In the genomic region with DNA sequence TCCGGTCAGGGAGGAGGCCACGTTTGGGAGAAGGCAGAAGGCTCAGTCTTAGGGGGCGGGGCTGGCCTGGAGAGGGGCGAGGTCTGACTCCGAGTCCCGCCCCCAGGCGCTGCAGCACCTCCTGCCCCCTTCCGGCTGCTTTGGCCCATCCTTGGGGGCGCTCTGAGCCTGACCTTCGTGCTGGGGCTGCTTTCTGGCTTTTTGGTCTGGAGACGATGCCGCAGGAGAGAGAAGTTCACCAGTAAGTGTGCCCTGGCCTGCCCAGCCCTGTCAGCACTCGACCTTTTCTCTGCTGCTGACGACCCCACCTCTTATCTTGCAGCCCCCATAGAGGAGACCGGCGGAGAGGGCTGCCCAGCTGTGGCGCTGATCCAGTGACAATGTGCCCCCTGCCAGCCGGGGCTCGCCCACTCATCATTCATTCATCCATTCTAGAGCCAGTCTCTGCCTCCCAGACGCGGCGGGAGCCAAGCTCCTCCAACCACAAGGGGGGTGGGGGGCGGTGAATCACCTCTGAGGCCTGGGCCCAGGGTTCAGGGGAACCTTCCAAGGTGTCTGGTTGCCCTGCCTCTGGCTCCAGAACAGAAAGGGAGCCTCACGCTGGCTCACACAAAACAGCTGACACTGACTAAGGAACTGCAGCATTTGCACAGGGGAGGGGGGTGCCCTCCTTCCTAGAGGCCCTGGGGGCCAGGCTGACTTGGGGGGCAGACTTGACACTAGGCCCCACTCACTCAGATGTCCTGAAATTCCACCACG, we compare ENCODE assay signal across 8 cellular contexts. TPM values are rescaled to one million over a fixed set of nuclear protein-coding genes. Genes with fewer than 3 reads are reported as not detected.
DNase-seq lines count a peak whose midpoint lies in the region; ATAC-seq and TF ChIP-seq lines count a peak whose summit lies in the region.

No MANE protein-coding gene starts in this region.

- H3K27ac ChIP-seq in H9 (ENCODE audit: insufficient read length, low read depth, low read length) (peak overlapping the region; percentile 13), PC-3 (ENCODE audit: low read length) (peak overlapping the region; percentile 100)

- H3K27me3 ChIP-seq in H9 (ENCODE audit: insufficient read depth, low read length) (no peaks in the 10 kb centered on the region), PC-3 (ENCODE audit: low read length) (no peaks in the 10 kb centered on the region)

- CTCF ChIA-PET in PC-3 (lab: Charles Lee), result interaction anchor here (1.8 kb wide), 1 partner anchor 11 kb away, joined by 6 read pairs; no protein-coding TSS in a partner anchor

- H3K36me3 Mint-ChIP-seq in H9 (ENCODE audit: insufficient read depth in 1 of 3, low read depth in 3 of 3), result peaks cover 15 to 40% (median 28%) of the 10 kb centered on the region in 3 experiments
- H3K36me3 Mint-ChIP-seq in activated T-cell treated with anti-CD3 and anti-CD28 coated beads, Interleukin-2, amount 50 U/mL, for 24 hours (ENCODE audit: low read depth), result peaks cover 19% of the 10 kb centered on the region
- H3K36me3 Mint-ChIP-seq in naive B cell, result no peaks in the 10 kb centered on the region
- H3K36me3 Mint-ChIP-seq in stimulated activated memory B cell treated with anti-CD40 and anti-IgM and Interleukin-4, amounts not matched to agents 10 μg/mL and 1 μg/mL and 100 μg/mL, for 72 hours, result peaks cover 8% of the 10 kb centered on the region

- no peak overlapping the region for H3K56ac ChIP-seq in H9 (ENCODE audit: insufficient read length, low read depth, low read length)

- POLR2A ChIA-PET in PC-3 (lab: Charles Lee; ENCODE audit: unreplicated experiment), result interaction anchor here (0.5 to 1.7 kb wide), 5 partner anchors 11 to 63 kb away, joined by 3 to 18 read pairs (median 6); no protein-coding TSS in a partner anchor

- DNase-seq in AG20443 (ENCODE audit: low spot score), result peak; percentile 82
- peak; percentile 80 for DNase-seq in H9
- DNase-seq in PC-3, result peak; percentile 90
- DNase-seq in activated T-cell treated with anti-CD3 and anti-CD28 coated beads, Interleukin-2, amount 50 U/mL, for 24 hours, result peak; percentile 85
- peak; percentile 66 for DNase-seq in naive B cell

- no peak overlapping the region for H4K5ac ChIP-seq in H9 (ENCODE audit: insufficient read length, low read depth, low read length)

- ATAC-seq in PC-3 (peak; percentile 17), esophagus mucosa (peak; percentile 51), naive B cell (ENCODE audit: low read depth in 2 of 2) (peak; percentile 22 to 23), HG03442 (IDR thresholded peaks at IDR 0.05; ENCODE audit: unreplicated experiment) (no peak)
- peak; percentile 42 for ATAC-seq in stimulated activated memory B cell treated with anti-CD40 and anti-IgM and Interleukin-4, amounts not matched to agents 10 μg/mL and 1 μg/mL and 100 μg/mL, for 72 hours

- no peak overlapping the region for H3K4ac ChIP-seq in H9 (ENCODE audit: low read depth, low read length)

- H3K36me3 ChIP-seq in PC-3 (ENCODE audit: low read depth, low read length), result peaks cover 10% of the 10 kb centered on the region

- H4K8ac ChIP-seq in H9 (replicated peaks; ENCODE audit: insufficient read length, low read depth, low read length), result no peak overlapping the region

- peak overlapping the region; percentile 29 for H2BK12ac ChIP-seq in H9 (ENCODE audit: insufficient read length, low read depth, low read length)

- peaks cover 2% of the 10 kb centered on the region; the same call in 1 of the 2 replicates for H3K4me1 ChIP-seq in H9 (ENCODE audit: insufficient read depth, low read length)
- peaks cover 18% of the 10 kb centered on the region for H3K4me1 ChIP-seq in PC-3 (ENCODE audit: insufficient read depth, low read length)

- intact Hi-C loops in PC-3 (cut with micrococcal nuclease), result no loop called here

- no peaks in the 10 kb centered on the region for H3K9me2 ChIP-seq in PC-3 (replicated peaks; ENCODE audit: low read length)

- TF ChIP-seq CTCF in H9 (conservative IDR thresholded peaks at IDR 0.05) (peak; percentile 67), PC-3 (conservative IDR thresholded peaks at IDR 0.05; ENCODE audit: low read depth, low read length) (no peak; the same call in 1 of the 2 replicates)

- H3K27ac Mint-ChIP-seq in H9 (peak overlapping the region; percentile 98 to 100 (median 99)), naive B cell (peak overlapping the region in 5 of 6 donors; percentile 28 to 78 (median 56))
- peak overlapping the region; percentile 99 for H3K27ac Mint-ChIP-seq in activated T-cell treated with anti-CD3 and anti-CD28 coated beads, Interleukin-2, amount 50 U/mL, for 24 hours
- H3K27ac Mint-ChIP-seq in stimulated activated memory B cell treated with anti-CD40 and anti-IgM and Interleukin-4, amounts not matched to agents 10 μg/mL and 1 μg/mL and 100 μg/mL, for 72 hours, result peak overlapping the region; percentile 83

- peak overlapping the region; percentile 94 for H3K4me3 ChIP-seq in PC-3 (ENCODE audit: low read length)

- H3T11ph ChIP-seq in H9 (ENCODE audit: low read length), result no peak overlapping the region

- H4K20me1 ChIP-seq in H9 (ENCODE audit: control insufficient read depth, insufficient read depth, insufficient read length), result no peaks in the 10 kb centered on the region
- H4K20me1 ChIP-seq in PC-3 (ENCODE audit: low read length), result no peaks in the 10 kb centered on the region

- H3K9me3 ChIP-seq in H9 (ENCODE audit: control insufficient read depth, low read depth, low read length), result no peaks in the 10 kb centered on the region
- no peaks in the 10 kb centered on the region for H3K9me3 ChIP-seq in PC-3 (ENCODE audit: low read length)

- H3K23me2 ChIP-seq in H9 (ENCODE audit: insufficient read length, low read depth, low read length, poor library complexity, severe bottlenecking), result peaks cover 33% of the 10 kb centered on the region

- peak overlapping the region; percentile 61 for H3K9ac ChIP-seq in H9 (ENCODE audit: extremely low read depth, insufficient read length, low read length)
- H3K9ac ChIP-seq in PC-3 (ENCODE audit: low read length), result peak overlapping the region; percentile 91

- H2BK15ac ChIP-seq in H9 (ENCODE audit: low read depth, low read length), result no peak overlapping the region

- H3K14ac ChIP-seq in H9 (ENCODE audit: insufficient read depth, low read length), result peak overlapping the region; percentile 33; the same call in 1 of the 2 replicates

- no CpG with 5 or more reads among the region's 25 CpGs for WGBS in H9 (ENCODE audit: extremely low coverage, insufficient read length, low lambda C conversion rate)

- H2AFZ ChIP-seq in H9 (ENCODE audit: low read length) (no peak overlapping the region), PC-3 (ENCODE audit: low read length) (no peak overlapping the region)

- H3K4me1 Mint-ChIP-seq in H9 (peaks cover 24 to 53% of the 10 kb centered on the region in 2 experiments), naive B cell (peaks cover 36 to 55% (median 54%) of the 10 kb centered on the region in 3 donors)
- peaks cover 56% of the 10 kb centered on the region for H3K4me1 Mint-ChIP-seq in activated T-cell treated with anti-CD3 and anti-CD28 coated beads, Interleukin-2, amount 50 U/mL, for 24 hours (ENCODE audit: low read depth)
- peaks cover 67% of the 10 kb centered on the region for H3K4me1 Mint-ChIP-seq in stimulated activated memory B cell treated with anti-CD40 and anti-IgM and Interleukin-4, amounts not matched to agents 10 μg/mL and 1 μg/mL and 100 μg/mL, for 72 hours

- no peak overlapping the region for H2BK20ac ChIP-seq in H9 (ENCODE audit: low read depth, low read length, poor library complexity, severe bottlenecking)

- H3K9me3 Mint-ChIP-seq in H9 (no peaks in the 10 kb centered on the region; a peak in 2 of 5 replicates), naive B cell (peaks cover 0 to 4% (median 0%) of the 10 kb centered on the region in 7 donors)
- no peaks in the 10 kb centered on the region for H3K9me3 Mint-ChIP-seq in activated T-cell treated with anti-CD3 and anti-CD28 coated beads, Interleukin-2, amount 50 U/mL, for 24 hours
- no peaks in the 10 kb centered on the region for H3K9me3 Mint-ChIP-seq in stimulated activated memory B cell treated with anti-CD40 and anti-IgM and Interleukin-4, amounts not matched to agents 10 μg/mL and 1 μg/mL and 100 μg/mL, for 72 hours

- no peak overlapping the region for H2BK5ac ChIP-seq in H9 (ENCODE audit: insufficient read length, low read length)

- no peaks in the 10 kb centered on the region for H3F3A ChIP-seq in PC-3 (ENCODE audit: low read length, unreplicated experiment)

- no peak overlapping the region for H3K23ac ChIP-seq in H9 (ENCODE audit: insufficient read length, low read depth, low read length)

- H4K91ac ChIP-seq in H9 (ENCODE audit: insufficient read length, low read depth, low read length), result no peak overlapping the region

- peak overlapping the region; percentile 51 for H3K4me2 ChIP-seq in H9 (ENCODE audit: insufficient read depth, insufficient read length, low read length)
- peak overlapping the region; percentile 99 for H3K4me2 ChIP-seq in PC-3 (ENCODE audit: low read length)

- no peak overlapping the region for H2AK5ac ChIP-seq in H9 (ENCODE audit: insufficient read length, low read length)

- H3K79me1 ChIP-seq in H9 (ENCODE audit: insufficient read depth, low read depth, low read length, poor library complexity, severe bottlenecking), result no peaks in the 10 kb centered on the region

- H3K27me3 Mint-ChIP-seq in H9 (ENCODE audit: low read depth), result peaks cover 7% of the 10 kb centered on the region
- peaks cover 14% of the 10 kb centered on the region for H3K27me3 Mint-ChIP-seq in activated T-cell treated with anti-CD3 and anti-CD28 coated beads, Interleukin-2, amount 50 U/mL, for 24 hours
- peaks cover 0 to 12% (median 0%) of the 10 kb centered on the region in 3 donors for H3K27me3 Mint-ChIP-seq in naive B cell
- peaks cover 22% of the 10 kb centered on the region for H3K27me3 Mint-ChIP-seq in stimulated activated memory B cell treated with anti-CD40 and anti-IgM and Interleukin-4, amounts not matched to agents 10 μg/mL and 1 μg/mL and 100 μg/mL, for 72 hours

- peak overlapping the region; percentile 16 for H3K18ac ChIP-seq in H9 (ENCODE audit: insufficient read length, low read depth, low read length)

- H3K79me2 ChIP-seq in H9 (ENCODE audit: insufficient read depth, low read length) (peaks cover 4% of the 10 kb centered on the region; the same call in 1 of the 2 replicates), PC-3 (ENCODE audit: low read length) (peaks cover 12% of the 10 kb centered on the region)

- H3K4me3 Mint-ChIP-seq in H9, result peak overlapping the region; percentile 93 to 96
- peak overlapping the region; percentile 88 for H3K4me3 Mint-ChIP-seq in activated T-cell treated with anti-CD3 and anti-CD28 coated beads, Interleukin-2, amount 50 U/mL, for 24 hours
- H3K4me3 Mint-ChIP-seq in naive B cell, result peak overlapping the region; percentile 77 to 97 (median 90)
- peak overlapping the region; percentile 81 for H3K4me3 Mint-ChIP-seq in stimulated activated memory B cell treated with anti-CD40 and anti-IgM and Interleukin-4, amounts not matched to agents 10 μg/mL and 1 μg/mL and 100 μg/mL, for 72 hours

- BruUV-seq in PC-3 (replicated peaks; lab: Mats Ljungman, UMichigan), result TSS peak; percentile 49

- H2BK120ac ChIP-seq in H9 (ENCODE audit: low read depth, low read length, poor library complexity, severe bottlenecking), result no peak overlapping the region

RNA-seq across cellular contexts. Expression of gene TNFRSF12A, which starts 1.5 kb away (rescaled TPM):
- 147 and 148 TPM in 2 replicates for total RNA-seq in H9 (2021)
- total RNA-seq in PC-3 (2014; rRNA removed), result 667 and 713 TPM in 2 replicates
- 11.7 TPM for total RNA-seq in esophagus mucosa
- not detected for polyA plus RNA-seq in naive B cell (ENCODE audit: low read depth in 6 of 6)

RNA-seq across cellular contexts. Expression of gene HCFC1R1, which starts 2.1 kb away (rescaled TPM):
- total RNA-seq in H9 (2021), result 61.1 and 61.3 TPM in 2 replicates
- 56.4 and 56.6 TPM in 2 replicates for total RNA-seq in PC-3 (2014; rRNA removed)
- total RNA-seq in esophagus mucosa, result 26.6 TPM
- polyA plus RNA-seq in naive B cell (ENCODE audit: low read depth in 6 of 6), result 10 to 100 TPM in 5 of 6 donors, 1 to 10 TPM in 1; 7.6 to 21.4 (median 15.4) TPM

RNA-seq across cellular contexts. Expression of gene THOC6, which starts 2.2 kb away (rescaled TPM):
- total RNA-seq in H9 (2021) (65.7 and 68.2 TPM in 2 replicates), PC-3 (2014; rRNA removed) (40.3 and 47.3 TPM in 2 replicates), esophagus mucosa (21.3 TPM)
- polyA plus RNA-seq in naive B cell (ENCODE audit: low read depth in 6 of 6), result 10 to 100 TPM; 35.7 to 75.7 (median 48.3) TPM

RNA-seq across cellular contexts. Expression of gene CLDN6, which starts 3.6 kb away (rescaled TPM):
- 743 and 757 TPM in 2 replicates for total RNA-seq in H9 (2021)
- not detected in 2 replicates for total RNA-seq in PC-3 (2014; rRNA removed)
- total RNA-seq in esophagus mucosa, result not detected
- not detected for polyA plus RNA-seq in naive B cell (ENCODE audit: low read depth in 6 of 6)

RNA-seq across cellular contexts. Expression of gene CLDN9, which starts 8.9 kb away (rescaled TPM):
- total RNA-seq in H9 (2021), result 1.3 and 1.5 TPM in 2 replicates
- 0.33 and 1.2 TPM in 2 replicates for total RNA-seq in PC-3 (2014; rRNA removed)
- total RNA-seq in esophagus mucosa, result not detected
- polyA plus RNA-seq in naive B cell (ENCODE audit: low read depth in 6 of 6), result not detected

Comparison
In these comparisons a context has a peak if more than half of its experiments do, and no peak if none do; other contexts are left out.
1. RNA of gene TNFRSF12A, which starts 1.5 kb away (total RNA-seq): 667 to 713 TPM in PC-3 and 147 to 148 TPM in H9; 11.7 TPM in esophagus mucosa (single experiment); every median in the first group is over 10 times any median in the second.
2. Peak in every context shown above with its lines, with median percentiles within 50 percentile points of each other: DNase-seq, H3K27ac Mint-ChIP-seq and H3K4me3 Mint-ChIP-seq.